ENCODE assay signal across 1 cellular context in genomic region chr7:114989531-114989930, GRCh38.
TF ChIP-seq lines count a peak whose summit lies in the region.

No MANE protein-coding gene starts in this region.

TF ChIP-seq in IMR-90, 13 proteins besides CTCF, POLR2A, EP300 and RAD21:
- TF ChIP-seq CHD1 (IDR thresholded peaks at IDR 0.05; ENCODE audit: low read depth, low read length) (no peak), FOS (IDR thresholded peaks at IDR 0.05; ENCODE audit: low read depth, low read length) (no peak), CEBPB (IDR thresholded peaks at IDR 0.05; ENCODE audit: low read depth, low read length) (no peak), BHLHE40 (IDR thresholded peaks at IDR 0.05; ENCODE audit: low read depth, low read length) (no peak), MAFK (IDR thresholded peaks at IDR 0.05; ENCODE audit: low read depth, low read length) (no peak), USF2 (IDR thresholded peaks at IDR 0.05; ENCODE audit: low read depth, low read length) (no peak), RFX5 (IDR thresholded peaks at IDR 0.05; ENCODE audit: low read depth, low read length) (no peak), MXI1 (IDR thresholded peaks at IDR 0.05; ENCODE audit: borderline replicate concordance, low read depth, low read length) (no peak), SMC3 (IDR thresholded peaks at IDR 0.05; ENCODE audit: low read depth, low read length) (no peak), RCOR1 (IDR thresholded peaks at IDR 0.05; ENCODE audit: insufficient replicate concordance, low read length) (no peak), MAZ (IDR thresholded peaks at IDR 0.05; ENCODE audit: borderline replicate concordance, low read depth, low read length) (no peak), ELK1 (IDR thresholded peaks at IDR 0.05; ENCODE audit: borderline replicate concordance, low read depth, low read length) (no peak), NFE2L2 (IDR thresholded peaks at IDR 0.05; ENCODE audit: low read depth, low read length) (no peak)
TF ChIP-seq in IMR-90: peak in this region for 0.
